In genomic region chr10:101566333-101567164, GRCh38 we compare ENCODE assay signal across 9 cellular contexts. TPM values are rescaled to one million over a fixed set of nuclear protein-coding genes. Genes with fewer than 3 reads are reported as not detected.
A peak's percentile ranks its signal among the peaks of the same experiment; 100 is the strongest.
DNase-seq lines count a peak whose midpoint lies in the region; ATAC-seq and TF ChIP-seq lines count a peak whose summit lies in the region.
"Had no signal": no experiment of that assay in that cellular context is flagged by ENCODE, and none has a peak within 500 bp of the region (broad histone marks: within the 10 kb centered on the region; RNA-seq: fewer than 3 reads in every experiment).

No MANE protein-coding gene starts in this region.

- ATAC-seq in sciatic nerve, result no peak
- no peak for ATAC-seq in HG03342 (IDR thresholded peaks at IDR 0.05; ENCODE audit: unreplicated experiment)
- no peak for ATAC-seq in HG02938 (IDR thresholded peaks at IDR 0.05; ENCODE audit: unreplicated experiment)
- ATAC-seq: A549 had no signal

- no peak for TF ChIP-seq CTCF in fibroblast of lung (conservative IDR thresholded peaks at IDR 0.05 in 1 of 2, IDR thresholded peaks at IDR 0.05 in 1 of 2; ENCODE audit: low read depth in 1 of 2, low read length in 2 of 2)

- H3K4me2 ChIP-seq in fibroblast of lung (ENCODE audit: extremely low read depth, insufficient read depth, low read length), result peak overlapping the region; percentile 5
- H3K4me2 ChIP-seq: A549 had no signal

- H3K27me3 ChIP-seq in fibroblast of lung (ENCODE audit: control insufficient read depth, insufficient read depth, low read length), result peaks cover 23% of the 10 kb centered on the region

- H3K9ac ChIP-seq in fibroblast of lung (ENCODE audit: insufficient read depth, low read length), result peak overlapping the region; percentile 5

- peak overlapping the region in 1 of 4 experiments; percentile 20 for H3K4me3 ChIP-seq in fibroblast of lung (replicated peaks in 1 of 4; ENCODE audit: control extremely low read depth in 1 of 4, insufficient read depth in 1 of 4, low read depth in 3 of 4, low read length in 4 of 4)
- H3K4me3 ChIP-seq: A549 had no signal

- H3K79me2 ChIP-seq in fibroblast of lung (ENCODE audit: control insufficient read depth, insufficient read depth, low read length), result no peaks in the 10 kb centered on the region

- H3K4me1 ChIP-seq in fibroblast of lung (ENCODE audit: control insufficient read depth, extremely low read depth, insufficient read depth, low read length), result peaks cover 6% of the 10 kb centered on the region

- no peaks in the 10 kb centered on the region for H4K20me1 ChIP-seq in fibroblast of lung (ENCODE audit: control insufficient read depth, extremely low read depth, insufficient read depth, low read length)

- no peaks in the 10 kb centered on the region for H3K9me3 ChIP-seq in fibroblast of lung (ENCODE audit: control insufficient read depth, insufficient read depth, low read depth, low read length)
- H3K9me3 ChIP-seq: A549 had no signal

- H3K27ac ChIP-seq in fibroblast of lung (ENCODE audit: insufficient read depth, low read length), result no peak overlapping the region
- H3K27ac ChIP-seq: A549 had no signal

- intact Hi-C loops in sciatic nerve (cut with DNase I), result no loop called here

- peak overlapping the region; percentile 7 for H2AFZ ChIP-seq in fibroblast of lung (ENCODE audit: low read length)

- no peaks in the 10 kb centered on the region for H3K36me3 ChIP-seq in fibroblast of lung (ENCODE audit: control insufficient read depth, insufficient read depth, low read length)

- DNase-seq in NCI-H1417 (lab: John Stamatoyannopoulos, UW) (peak; percentile 64 to 87 (median 78)), NCI-H1417 treated with DMSO at 0.1 percent for 48 hours (lab: John Stamatoyannopoulos, UW) (no peak), NCI-H2227 (lab: John Stamatoyannopoulos, UW; ENCODE audit: unreplicated experiment) (peak; percentile 87), fibroblast of lung (ENCODE audit: low read depth in 2 of 2) (peak in 1 of 2 donors; percentile 31), sciatic nerve (ENCODE audit: low spot score) (peak; percentile 48), glomerular visceral epithelial cell (ENCODE audit: extremely low spot score) (no peak)

RNA-seq across cellular contexts. Expression of gene POLL, which starts 21.5 kb away (rescaled TPM):
- 12.3 and 15.7 TPM in 2 replicates for total RNA-seq in fibroblast of lung
- polyA plus RNA-seq in fibroblast of lung, result 10.9 TPM in 2 replicates
- polyA plus RNA-seq in fibroblast of lung (2012), result 12.8 and 13.9 TPM in 2 replicates
- polyA minus RNA-seq in fibroblast of lung (ENCODE audit: low replicate concordance), result 58.7 and 63.9 TPM in 2 replicates
- 37.1 TPM for total RNA-seq in sciatic nerve

RNA-seq across cellular contexts. Expression of gene DPCD, which starts 21.6 kb away (rescaled TPM):
- 23.9 and 34.4 TPM in 2 replicates for total RNA-seq in fibroblast of lung
- polyA plus RNA-seq in fibroblast of lung, result 40.5 and 42.9 TPM in 2 replicates
- polyA plus RNA-seq in fibroblast of lung (2012), result 37.7 and 46.4 TPM in 2 replicates
- polyA minus RNA-seq in fibroblast of lung (ENCODE audit: low replicate concordance), result 27.6 and 29.2 TPM in 2 replicates
- total RNA-seq in sciatic nerve, result 9.1 TPM

Comparison
In these comparisons a context has a peak if more than half of its experiments do, and no peak if none do; other contexts are left out.
1. DNase-seq: peak in NCI-H1417 (3 of 3), NCI-H2227 (single experiment) and sciatic nerve (single experiment); none in NCI-H1417 treated with DMSO at 0.1 percent for 48 hours (single experiment) and glomerular visceral epithelial cell (single experiment).